In genomic region chr7:27096756-27097514, GRCh38 we compare ENCODE assay signal across 8 cellular contexts. TPM values are rescaled to one million over a fixed set of nuclear protein-coding genes. Genes with fewer than 3 reads are reported as not detected.
A peak's percentile ranks its signal among the peaks of the same experiment; 100 is the strongest.
DNase-seq lines count a peak whose midpoint lies in the region; ATAC-seq and FAIRE-seq lines count a peak whose summit lies in the region.

No MANE protein-coding gene starts in this region.

- intact Hi-C loops in activated T-helper 2 cell treated with anti-CD3 and anti-CD28 coated beads, Interferon-gamma antibody, Interleukin-2, Interleukin-4, amounts not matched to agents 10 μg/mL and 5 μg/mL and 100 μg/mL, durations not matched to agents 14 hours and 24 hours and 36 hours (cut with micrococcal nuclease) = loop anchor here (2.0 to 5.0 kb wide), 5 partner anchors 35 to 1240 kb away; partner anchors contain the start of genes HOXA4 and SKAP2

- peaks cover 14 to 24% (median 15%) of the 10 kb centered on the region in 3 donors for H3K4me1 Mint-ChIP-seq in IgD-negative memory B cell
- peaks cover 16% of the 10 kb centered on the region for H3K4me1 Mint-ChIP-seq in activated T-helper 2 cell treated with anti-CD3 and anti-CD28 coated beads, Interferon-gamma antibody, Interleukin-2, Interleukin-4, amounts not matched to agents 10 μg/mL and 5 μg/mL and 100 μg/mL, durations not matched to agents 14 hours and 24 hours and 36 hours (ENCODE audit: low read depth)

- H3K9me3 ChIP-seq in iPS DF 6.9 (ENCODE audit: control insufficient read depth, insufficient read depth, low read length) = no peaks in the 10 kb centered on the region
- no peaks in the 10 kb centered on the region for H3K9me3 ChIP-seq in small intestine (ENCODE audit: control insufficient read depth, low read depth)

- H3K9me3 Mint-ChIP-seq in IgD-negative memory B cell = peaks cover 0 to 2% (median 0%) of the 10 kb centered on the region in 3 donors
- H3K9me3 Mint-ChIP-seq in activated T-helper 2 cell treated with anti-CD3 and anti-CD28 coated beads, Interferon-gamma antibody, Interleukin-2, Interleukin-4, amounts not matched to agents 10 μg/mL and 5 μg/mL and 100 μg/mL, durations not matched to agents 14 hours and 24 hours and 36 hours = no peaks in the 10 kb centered on the region

- ATAC-seq in HG03039 (IDR thresholded peaks at IDR 0.05; ENCODE audit: unreplicated experiment) = no peak

- H3K4me3 ChIP-seq in iPS DF 6.9 (ENCODE audit: low read length) (peak overlapping the region; percentile 39; the same call in 1 of the 2 replicates), small intestine (ENCODE audit: low read depth in 1 of 2, low read length in 2 of 2) (peak overlapping the region; percentile 78 to 98)

- WGBS in iPS DF 6.9 (ENCODE audit: insufficient coverage, insufficient read length) = no CpG with 5 or more reads among the region's 41 CpGs
- 1 to 4% (median 2%) methylated on average over 36 to 41 of the region's 41 CpGs for WGBS in small intestine, 3 donors

- no peaks in the 10 kb centered on the region for H3K36me3 ChIP-seq in iPS DF 6.9 (ENCODE audit: control insufficient read depth, insufficient read depth, low read length)
- H3K36me3 ChIP-seq in small intestine (ENCODE audit: control insufficient read depth in 2 of 2, insufficient read depth in 2 of 2, low read length in 2 of 2) = no peaks in the 10 kb centered on the region

- H3K36me3 Mint-ChIP-seq in IgD-negative memory B cell = peaks cover 7% of the 10 kb centered on the region
- peaks cover 31% of the 10 kb centered on the region for H3K36me3 Mint-ChIP-seq in activated T-helper 2 cell treated with anti-CD3 and anti-CD28 coated beads, Interferon-gamma antibody, Interleukin-2, Interleukin-4, amounts not matched to agents 10 μg/mL and 5 μg/mL and 100 μg/mL, durations not matched to agents 14 hours and 24 hours and 36 hours (ENCODE audit: low read depth)

- DNase-seq in ELR (ENCODE audit: low read depth) = peak; percentile 73
- no peak for DNase-seq in activated T-helper 2 cell treated with anti-CD3 and anti-CD28 coated beads, Interferon-gamma antibody, Interleukin-2, Interleukin-4, amounts not matched to agents 10 μg/mL and 5 μg/mL and 100 μg/mL, durations not matched to agents 14 hours and 24 hours and 36 hours (ENCODE audit: low spot score)
- no peak for DNase-seq in iPS DF 6.9 (ENCODE audit: low read depth, low spot score)
- DNase-seq in small intestine = no peak
- no peak for DNase-seq in NCI-H2029 (lab: John Stamatoyannopoulos, UW)
- no peak for DNase-seq in stimulated activated CD8-positive, alpha-beta memory T cell treated with anti-CD3 and anti-CD28 coated beads, Interleukin-4, amount 100 ng/mL, for 48 hours

- H3K4me3 Mint-ChIP-seq in IgD-negative memory B cell = peak overlapping the region; percentile 80 to 96 (median 92)
- peak overlapping the region; percentile 80 for H3K4me3 Mint-ChIP-seq in activated T-helper 2 cell treated with anti-CD3 and anti-CD28 coated beads, Interferon-gamma antibody, Interleukin-2, Interleukin-4, amounts not matched to agents 10 μg/mL and 5 μg/mL and 100 μg/mL, durations not matched to agents 14 hours and 24 hours and 36 hours (ENCODE audit: low read depth)

- H3K4me1 ChIP-seq in iPS DF 6.9 (ENCODE audit: control insufficient read depth, insufficient read depth, low read length) (0 out of 2 replicates have a peak, but pooled peaks cover 2% of the 10 kb centered on the region), small intestine (ENCODE audit: control insufficient read depth in 2 of 2, insufficient read depth in 1 of 2, low read depth in 1 of 2, low read length in 1 of 2) (peaks cover 2% of the 10 kb centered on the region in 2 donors)

- peaks cover 33% of the 10 kb centered on the region for H3K27me3 Mint-ChIP-seq in IgD-negative memory B cell
- H3K27me3 Mint-ChIP-seq in activated T-helper 2 cell treated with anti-CD3 and anti-CD28 coated beads, Interferon-gamma antibody, Interleukin-2, Interleukin-4, amounts not matched to agents 10 μg/mL and 5 μg/mL and 100 μg/mL, durations not matched to agents 14 hours and 24 hours and 36 hours (ENCODE audit: low read depth) = peaks cover 83% of the 10 kb centered on the region

- H3K27ac ChIP-seq in iPS DF 6.9 (ENCODE audit: low read length) = no peak overlapping the region
- H3K27ac ChIP-seq in small intestine (ENCODE audit: low read depth in 1 of 2, low read length in 1 of 2) = peak overlapping the region; percentile 14 to 92

- H3K27me3 ChIP-seq in iPS DF 6.9 (ENCODE audit: control insufficient read depth, insufficient read depth, low read length) = peaks cover 86% of the 10 kb centered on the region
- H3K27me3 ChIP-seq in small intestine (ENCODE audit: control insufficient read depth in 2 of 2, insufficient read depth in 2 of 2, low read length in 2 of 2) = peaks cover 3 to 13% of the 10 kb centered on the region in 2 donors

- H3K27ac Mint-ChIP-seq in IgD-negative memory B cell = peak overlapping the region; percentile 1 to 63 (median 30)
- H3K27ac Mint-ChIP-seq in activated T-helper 2 cell treated with anti-CD3 and anti-CD28 coated beads, Interferon-gamma antibody, Interleukin-2, Interleukin-4, amounts not matched to agents 10 μg/mL and 5 μg/mL and 100 μg/mL, durations not matched to agents 14 hours and 24 hours and 36 hours = no peak overlapping the region

- no peak for FAIRE-seq in small intestine (lab: Jason Lieb, UNC)

RNA-seq across cellular contexts. Expression of gene HOXA1, which starts 1.1 kb away (rescaled TPM):
- polyA plus RNA-seq in IgD-negative memory B cell (0.24 TPM), small intestine (under 1 TPM in 2 of 3 donors, not detected in 1; 0.49 to 0.81 TPM)
- total RNA-seq in activated T-helper 2 cell treated with anti-CD3 and anti-CD28 coated beads, Interferon-gamma antibody, Interleukin-2, Interleukin-4, amounts not matched to agents 10 μg/mL and 5 μg/mL and 100 μg/mL, durations not matched to agents 14 hours and 24 hours and 36 hours = 0.11 and 0.16 TPM in 2 replicates

RNA-seq across cellular contexts. Expression of gene HOXA2, which starts 5.5 kb away (rescaled TPM):
- not detected for polyA plus RNA-seq in IgD-negative memory B cell
- not detected in 2 replicates for total RNA-seq in activated T-helper 2 cell treated with anti-CD3 and anti-CD28 coated beads, Interferon-gamma antibody, Interleukin-2, Interleukin-4, amounts not matched to agents 10 μg/mL and 5 μg/mL and 100 μg/mL, durations not matched to agents 14 hours and 24 hours and 36 hours
- polyA plus RNA-seq in small intestine = under 1 TPM in 1 of 3 donors, not detected in 2; 0.97 TPM

RNA-seq across cellular contexts. Expression of gene HOXA4, which starts 33.6 kb away (rescaled TPM):
- polyA plus RNA-seq in IgD-negative memory B cell = not detected
- total RNA-seq in activated T-helper 2 cell treated with anti-CD3 and anti-CD28 coated beads, Interferon-gamma antibody, Interleukin-2, Interleukin-4, amounts not matched to agents 10 μg/mL and 5 μg/mL and 100 μg/mL, durations not matched to agents 14 hours and 24 hours and 36 hours = not detected in 2 replicates
- polyA plus RNA-seq in small intestine = 1 to 10 TPM in 2 of 3 donors, not detected in 1; 2.4 to 7.9 TPM

RNA-seq across cellular contexts. Expression of gene HOXA5, which starts 46.5 kb away (rescaled TPM):
- polyA plus RNA-seq in IgD-negative memory B cell = not detected
- not detected in 2 replicates for total RNA-seq in activated T-helper 2 cell treated with anti-CD3 and anti-CD28 coated beads, Interferon-gamma antibody, Interleukin-2, Interleukin-4, amounts not matched to agents 10 μg/mL and 5 μg/mL and 100 μg/mL, durations not matched to agents 14 hours and 24 hours and 36 hours
- 1 to 10 TPM in 2 of 3 donors, under 1 TPM in 1; 0.45 to 7.7 (median 2.4) TPM for polyA plus RNA-seq in small intestine

RNA-seq across cellular contexts. Expression of gene HOXA6, which starts 50.6 kb away (rescaled TPM):
- polyA plus RNA-seq in IgD-negative memory B cell (0.39 TPM), small intestine (under 1 TPM in 2 of 3 donors, not detected in 1; 0.46 to 0.81 TPM)
- total RNA-seq in activated T-helper 2 cell treated with anti-CD3 and anti-CD28 coated beads, Interferon-gamma antibody, Interleukin-2, Interleukin-4, amounts not matched to agents 10 μg/mL and 5 μg/mL and 100 μg/mL, durations not matched to agents 14 hours and 24 hours and 36 hours = not detected in 2 replicates
